ENCODE assay signal across 8 cellular contexts in genomic region chr6:82144852-82145332, GRCh38.
A peak's percentile ranks its signal among the peaks of the same experiment; 100 is the strongest.
DNase-seq lines count a peak whose midpoint lies in the region; ATAC-seq and TF ChIP-seq lines count a peak whose summit lies in the region.

No MANE protein-coding gene starts in this region.

- no peak overlapping the region for H3K27ac Mint-ChIP-seq in activated CD8-positive, alpha-beta memory T cell treated with anti-CD3 and anti-CD28 coated beads, Interleukin-2, amount 10 ng/mL, durations not matched to agents 7 days and 5 days

- H3K9me3 Mint-ChIP-seq in activated CD8-positive, alpha-beta memory T cell treated with anti-CD3 and anti-CD28 coated beads, Interleukin-2, amount 10 ng/mL, durations not matched to agents 7 days and 5 days (ENCODE audit: low read depth): no peaks in the 10 kb centered on the region

- peak overlapping the region; percentile 63 for H3K27ac ChIP-seq in SJCRH30

- no peak overlapping the region for H3K4me3 Mint-ChIP-seq in activated CD8-positive, alpha-beta memory T cell treated with anti-CD3 and anti-CD28 coated beads, Interleukin-2, amount 10 ng/mL, durations not matched to agents 7 days and 5 days

- no peak for TF ChIP-seq CTCF in fibroblast of villous mesenchyme (IDR thresholded peaks at IDR 0.05; ENCODE audit: insufficient read depth, low read depth, low read length)

- ATAC-seq in GM19023 (IDR thresholded peaks at IDR 0.05; ENCODE audit: unreplicated experiment) (no peak), GM19452 (IDR thresholded peaks at IDR 0.05; ENCODE audit: unreplicated experiment) (no peak), HG03135 (IDR thresholded peaks at IDR 0.05; ENCODE audit: unreplicated experiment) (no peak)
- ATAC-seq in activated CD8-positive, alpha-beta memory T cell treated with anti-CD3 and anti-CD28 coated beads, Interleukin-2, amount 10 ng/mL, durations not matched to agents 7 days and 5 days: no peak

- CTCF ChIA-PET in activated CD8-positive, alpha-beta memory T cell treated with anti-CD3 and anti-CD28 coated beads, Interleukin-2, amount 10 ng/mL, durations not matched to agents 7 days and 5 days (lab: Charles Lee): no interaction called here

- no peaks in the 10 kb centered on the region for H3K4me1 Mint-ChIP-seq in activated CD8-positive, alpha-beta memory T cell treated with anti-CD3 and anti-CD28 coated beads, Interleukin-2, amount 10 ng/mL, durations not matched to agents 7 days and 5 days

- no peaks in the 10 kb centered on the region for H3K36me3 ChIP-seq in SJCRH30

- no peaks in the 10 kb centered on the region for H3K27me3 Mint-ChIP-seq in activated CD8-positive, alpha-beta memory T cell treated with anti-CD3 and anti-CD28 coated beads, Interleukin-2, amount 10 ng/mL, durations not matched to agents 7 days and 5 days

- H3K36me3 Mint-ChIP-seq in activated CD8-positive, alpha-beta memory T cell treated with anti-CD3 and anti-CD28 coated beads, Interleukin-2, amount 10 ng/mL, durations not matched to agents 7 days and 5 days: no peaks in the 10 kb centered on the region

- no peak overlapping the region for H3K4me3 ChIP-seq in SJCRH30
- no peak overlapping the region for H3K4me3 ChIP-seq in fibroblast of villous mesenchyme (ENCODE audit: low read depth, low read length)

- DNase-seq in ELF-1 (ENCODE audit: low read depth, low spot score) (peak; percentile 8), SJCRH30 (peak; percentile 48 to 54), fibroblast of villous mesenchyme (ENCODE audit: low read depth) (peak; percentile 84), pons (ENCODE audit: low spot score) (peak; percentile 49)
- DNase-seq in activated CD8-positive, alpha-beta memory T cell treated with anti-CD3 and anti-CD28 coated beads, Interleukin-2, amount 10 ng/mL, durations not matched to agents 7 days and 5 days: no peak

- no peaks in the 10 kb centered on the region for H3K27me3 ChIP-seq in SJCRH30

- peaks cover 10% of the 10 kb centered on the region for H3K4me1 ChIP-seq in SJCRH30

- H3K9me3 ChIP-seq in SJCRH30 (replicated peaks): no peaks in the 10 kb centered on the region
